ENCODE assay signal across 28 cellular contexts in the genomic region with DNA sequence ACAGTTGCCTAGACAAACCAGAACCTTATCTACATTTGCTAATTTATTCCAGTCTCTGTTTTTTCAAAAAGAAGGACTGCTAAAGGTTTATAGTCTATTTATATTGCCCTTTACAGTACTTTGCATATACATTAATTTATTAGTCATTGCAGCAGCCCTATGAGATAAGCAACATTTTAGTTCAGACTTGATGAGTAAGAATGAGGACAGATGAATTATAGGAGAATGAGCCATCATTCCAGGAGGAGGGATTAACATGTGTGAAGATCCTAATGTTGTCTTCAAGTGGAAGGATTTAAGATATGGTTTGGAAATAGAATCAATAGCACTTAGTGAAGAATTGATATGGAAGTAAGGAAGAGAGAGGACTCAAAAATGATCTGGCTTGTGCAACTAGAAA.
"Had no signal": no experiment of that assay in that cellular context is flagged by ENCODE, and none has a peak within 500 bp of the region (broad histone marks: within the 10 kb centered on the region; RNA-seq: fewer than 3 reads in every experiment).

No MANE protein-coding gene starts in this region.

- H3K4me3 Mint-ChIP-seq: activated naive CD8-positive, alpha-beta T cell; activated T-cell treated with anti-CD3 and anti-CD28 coated beads, Interleukin-2, amount 50 U/mL, for 24 hours; effector memory CD8-positive, alpha-beta T cell; naive thymus-derived CD8-positive, alpha-beta T cell; neural progenitor cell; type B pancreatic cell; WTC11 had no signal

- H3K27me3 ChIP-seq: adrenal gland, colonic mucosa, heart right ventricle, neural progenitor cell, right lobe of liver, vagina had no signal

- H3K27ac Mint-ChIP-seq: activated naive CD8-positive, alpha-beta T cell; activated T-cell treated with anti-CD3 and anti-CD28 coated beads, Interleukin-2, amount 50 U/mL, for 24 hours; activated T-helper 2 cell treated with anti-CD3 and anti-CD28 coated beads, Interferon-gamma antibody, Interleukin-2, Interleukin-4, amounts not matched to agents 10 μg/mL and 5 μg/mL and 100 μg/mL, durations not matched to agents 14 hours and 24 hours and 36 hours; effector memory CD8-positive, alpha-beta T cell; naive thymus-derived CD8-positive, alpha-beta T cell; neural progenitor cell; type B pancreatic cell; WTC11 had no signal

- ATAC-seq: effector memory CD8-positive, alpha-beta T cell; lower lobe of right lung; naive thymus-derived CD8-positive, alpha-beta T cell; WTC11 had no signal

- H3K4me2 ChIP-seq: neural progenitor cell, smooth muscle cell had no signal

- H2AFZ ChIP-seq: neural progenitor cell had no signal

- H3K4me3 ChIP-seq: adrenal gland, breast epithelium, colonic mucosa, dorsolateral prefrontal cortex, esophagus muscularis mucosa, heart right ventricle, lower lobe of right lung, neural progenitor cell, right lobe of liver, smooth muscle cell, thoracic aorta, vagina had no signal

- H3K36me3 ChIP-seq: adrenal gland, breast epithelium, colonic mucosa, esophagus muscularis mucosa, heart right ventricle, lower lobe of right lung, neural progenitor cell, right lobe of liver, thoracic aorta, vagina had no signal

- H3K4me1 Mint-ChIP-seq: naive thymus-derived CD8-positive, alpha-beta T cell; neural progenitor cell; WTC11 had no signal

- H3K27ac ChIP-seq: adrenal gland, breast epithelium, colonic mucosa, dorsolateral prefrontal cortex, esophagus muscularis mucosa, heart right ventricle, lower lobe of right lung, neural progenitor cell, right lobe of liver, thoracic aorta, vagina had no signal

- H3K9ac ChIP-seq: neural progenitor cell had no signal

- DNase-seq: activated CD4-positive, alpha-beta T cell treated with anti-CD3 and anti-CD28 coated beads, Interleukin-2, amount 50 U/mL, for 4 hours; activated CD8-positive, alpha-beta memory T cell treated with anti-CD3 and anti-CD28 coated beads for 24 hours; activated CD8-positive, alpha-beta memory T cell treated with anti-CD3 and anti-CD28 coated beads, Interleukin-2, amount 50 U/mL, for 4 hours; activated naive CD4-positive, alpha-beta T cell; activated T-cell treated with anti-CD3 and anti-CD28 coated beads, Interleukin-2, amount 50 U/mL, for 24 hours; adrenal gland; colonic mucosa; dorsolateral prefrontal cortex; effector memory CD8-positive, alpha-beta T cell; heart right ventricle; kidney; lower lobe of right lung; naive thymus-derived CD8-positive, alpha-beta T cell; posterior cingulate gyrus; right lobe of liver; stimulated activated CD4-positive, alpha-beta T cell treated with anti-CD3 and anti-CD28 coated beads, Interleukin-2, amount 100 ng/mL, for 48 hours; stimulated activated CD8-positive, alpha-beta memory T cell treated with anti-CD3 and anti-CD28 coated beads, Interleukin-4, amount 100 ng/mL, for 48 hours; stimulated activated naive CD4-positive, alpha-beta T cell had no signal

- H3K27me3 Mint-ChIP-seq: activated naive CD8-positive, alpha-beta T cell; activated T-cell treated with anti-CD3 and anti-CD28 coated beads, Interleukin-2, amount 50 U/mL, for 24 hours; effector memory CD8-positive, alpha-beta T cell had no signal

- H3K36me3 Mint-ChIP-seq: activated naive CD8-positive, alpha-beta T cell; naive thymus-derived CD8-positive, alpha-beta T cell; neural progenitor cell; type B pancreatic cell; WTC11 had no signal

- H3K4me1 ChIP-seq: adrenal gland, breast epithelium, colonic mucosa, esophagus muscularis mucosa, heart right ventricle, lower lobe of right lung, neural progenitor cell, vagina had no signal

- H3K9me3 ChIP-seq: adrenal gland, breast epithelium, colonic mucosa, esophagus muscularis mucosa, heart right ventricle, lower lobe of right lung, right lobe of liver, thoracic aorta, vagina had no signal
